In genomic region chr2:37641582-37642111, GRCh38 we compare ENCODE assay signal across 17 cellular contexts. TPM values are rescaled to one million over a fixed set of nuclear protein-coding genes. Genes with fewer than 3 reads are reported as not detected.
DNase-seq lines count a peak whose midpoint lies in the region; ATAC-seq, FAIRE-seq and TF ChIP-seq lines count a peak whose summit lies in the region.
"Had no signal": no experiment of that assay in that cellular context is flagged by ENCODE, and none has a peak within 500 bp of the region (broad histone marks: within the 10 kb centered on the region; RNA-seq: fewer than 3 reads in every experiment).

No MANE protein-coding gene starts in this region.

- peak overlapping the region; percentile 3 for H3K27ac ChIP-seq in muscle layer of colon (ENCODE audit: low read depth, low read length)
- H3K27ac ChIP-seq: dorsolateral prefrontal cortex, left ventricle myocardium inferior, parathyroid adenoma had no signal

- no peak overlapping the region for H3K4me3 ChIP-seq in muscle layer of colon (ENCODE audit: low read depth in 1 of 2, low read length in 2 of 2)
- H3K4me3 ChIP-seq: dorsolateral prefrontal cortex, left ventricle myocardium inferior had no signal

- in situ Hi-C loops in ACHN (cut with HindIII; ENCODE audit: low pct_ligation_motif_present, low pct_unique_long_range_greater_than_20kb, low sequenced_read_pairs) = no loop called here

- no peaks in the 10 kb centered on the region for H3K27me3 ChIP-seq in muscle layer of colon (ENCODE audit: control insufficient read depth in 1 of 2, insufficient read depth in 2 of 2, low read length in 2 of 2)
- H3K27me3 ChIP-seq: dorsolateral prefrontal cortex had no signal

- peaks cover 19% of the 10 kb centered on the region for H3K36me3 ChIP-seq in muscle layer of colon (ENCODE audit: insufficient read depth, low read length)

- no peaks in the 10 kb centered on the region for H3K9me3 ChIP-seq in muscle layer of colon (ENCODE audit: low read length)
- H3K9me3 ChIP-seq: left ventricle myocardium inferior had no signal

- TF ChIP-seq POLR2A in H54 (IDR thresholded peaks at IDR 0.05; ENCODE audit: low read depth, low read length) = no peak

- peaks cover 55% of the 10 kb centered on the region for H3K36me3 Mint-ChIP-seq in activated naive CD8-positive, alpha-beta T cell treated with anti-CD3 and anti-CD28 coated beads, Interleukin-2, amount 50 U/mL, for 24 hours (ENCODE audit: low read depth)

- H3K27me3 Mint-ChIP-seq in activated naive CD8-positive, alpha-beta T cell treated with anti-CD3 and anti-CD28 coated beads, Interleukin-2, amount 50 U/mL, for 24 hours = no peaks in the 10 kb centered on the region

- H3K27ac Mint-ChIP-seq in activated naive CD8-positive, alpha-beta T cell treated with anti-CD3 and anti-CD28 coated beads, Interleukin-2, amount 50 U/mL, for 24 hours = peak overlapping the region; percentile 34

- H3K4me1 Mint-ChIP-seq in activated naive CD8-positive, alpha-beta T cell treated with anti-CD3 and anti-CD28 coated beads, Interleukin-2, amount 50 U/mL, for 24 hours = peaks cover 72% of the 10 kb centered on the region

- peak; percentile 80 for FAIRE-seq in H54 (lab: Jason Lieb, UNC)

- DNase-seq in AG20443 (ENCODE audit: low spot score) = peak; percentile 38
- no peak for DNase-seq in H54 (ENCODE audit: insufficient read length, low spot score)
- DNase-seq in activated naive CD8-positive, alpha-beta T cell treated with anti-CD3 and anti-CD28 coated beads, Interleukin-2, amount 50 U/mL, for 24 hours = no peak
- no peak for DNase-seq in ACHN
- DNase-seq in stimulated activated CD4-positive, alpha-beta T cell treated with anti-CD3 and anti-CD28 coated beads, Interleukin-2, amount 100 ng/mL, for 24 hours = no peak
- no peak for DNase-seq in mucosa of gallbladder (ENCODE audit: low spot score)
- DNase-seq: amniotic stem cell; Calu3; dorsolateral prefrontal cortex; left ventricle myocardium inferior; NCI-H1930; stimulated activated CD4-positive, alpha-beta T cell treated with anti-CD3 and anti-CD28 coated beads, Interleukin-2, amount 100 ng/mL, for 48 hours; stimulated activated naive CD4-positive, alpha-beta T cell had no signal

- H3K4me1 ChIP-seq in muscle layer of colon (ENCODE audit: insufficient read depth, low read length) = peaks cover 55% of the 10 kb centered on the region
- H3K4me1 ChIP-seq: parathyroid adenoma had no signal

- no peaks in the 10 kb centered on the region for H3K9me3 Mint-ChIP-seq in activated naive CD8-positive, alpha-beta T cell treated with anti-CD3 and anti-CD28 coated beads, Interleukin-2, amount 50 U/mL, for 24 hours

- ATAC-seq in activated naive CD8-positive, alpha-beta T cell treated with anti-CD3 and anti-CD28 coated beads, Interleukin-2, amount 50 U/mL, for 24 hours = peak; percentile 22
- no peak for ATAC-seq in GM18511 (IDR thresholded peaks at IDR 0.05; ENCODE audit: unreplicated experiment)
- ATAC-seq: HCT116 had no signal

- H3K4me3 Mint-ChIP-seq in activated naive CD8-positive, alpha-beta T cell treated with anti-CD3 and anti-CD28 coated beads, Interleukin-2, amount 50 U/mL, for 24 hours = no peak overlapping the region

- no peak overlapping the region for H3K9ac ChIP-seq in muscle layer of colon (ENCODE audit: low read length)
- H3K9ac ChIP-seq: parathyroid adenoma had no signal

RNA-seq across cellular contexts. Expression of gene CDC42EP3, which starts 29.8 kb away (rescaled TPM):
- 12.6 TPM for total RNA-seq in mucosa of gallbladder
